ENCODE assay signal across 11 cellular contexts in the genomic region with DNA sequence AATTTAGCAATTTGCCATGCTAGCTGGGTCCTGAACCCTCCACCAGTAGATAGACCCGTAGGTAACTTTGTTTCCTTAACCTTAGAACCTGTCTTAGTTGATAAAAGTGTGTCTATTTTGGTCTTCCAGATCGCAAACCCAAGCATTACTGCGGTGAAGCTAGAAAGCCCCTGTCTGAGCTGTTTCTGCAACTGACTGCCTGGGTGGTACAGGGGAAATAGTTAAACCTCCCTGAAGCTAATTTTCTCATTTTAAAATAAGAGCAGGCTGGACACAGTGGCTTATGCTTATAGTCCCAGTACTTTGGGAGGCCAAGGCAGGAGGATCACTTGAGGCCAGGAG.
DNase-seq lines count a peak whose midpoint lies in the region; ATAC-seq and TF ChIP-seq lines count a peak whose summit lies in the region.
"Had no signal": no experiment of that assay in that cellular context is flagged by ENCODE, and none has a peak within 500 bp of the region (broad histone marks: within the 10 kb centered on the region; RNA-seq: fewer than 3 reads in every experiment).

No MANE protein-coding gene starts in this region.

- H3K4me1 Mint-ChIP-seq in activated T-cell treated with anti-CD3 and anti-CD28 coated beads, Interleukin-2, amount 50 U/mL, for 72 hours (ENCODE audit: low read depth): no peaks in the 10 kb centered on the region
- H3K4me1 Mint-ChIP-seq in stimulated activated naive CD8-positive, alpha-beta T cell treated with anti-CD3 and anti-CD28 coated beads, Interleukin-15, amount 100 ng/mL, for 72 hours: peaks cover 9% of the 10 kb centered on the region

- H3K9me3 ChIP-seq in neutrophil: no peaks in the 10 kb centered on the region

- ATAC-seq in GM18861 (IDR thresholded peaks at IDR 0.05; ENCODE audit: unreplicated experiment) (peak; percentile 56), GM21717 (IDR thresholded peaks at IDR 0.05; ENCODE audit: unreplicated experiment) (peak; percentile 65), HG03378 (IDR thresholded peaks at IDR 0.05; ENCODE audit: unreplicated experiment) (peak; percentile 72)
- ATAC-seq in activated T-cell treated with anti-CD3 and anti-CD28 coated beads, Interleukin-2, amount 50 U/mL, for 72 hours (replicated peaks in 1 of 2): no peak
- ATAC-seq in stimulated activated naive CD8-positive, alpha-beta T cell treated with anti-CD3 and anti-CD28 coated beads, Interleukin-15, amount 100 ng/mL, for 72 hours: no peak

- DNase-seq in DMS 273 (lab: John Stamatoyannopoulos, UW; ENCODE audit: unreplicated experiment) (no peak), H4 (ENCODE audit: low spot score) (no peak)
- no peak for DNase-seq in activated T-cell treated with anti-CD3 and anti-CD28 coated beads, Interleukin-2, amount 50 U/mL, for 72 hours
- no peak for DNase-seq in stimulated activated naive CD8-positive, alpha-beta T cell treated with anti-CD3 and anti-CD28 coated beads, Interleukin-15, amount 100 ng/mL, for 72 hours
- DNase-seq: COR-L47, NCI-H446 had no signal

- no peaks in the 10 kb centered on the region for H3K9me3 Mint-ChIP-seq in activated T-cell treated with anti-CD3 and anti-CD28 coated beads, Interleukin-2, amount 50 U/mL, for 72 hours
- no peaks in the 10 kb centered on the region for H3K9me3 Mint-ChIP-seq in stimulated activated naive CD8-positive, alpha-beta T cell treated with anti-CD3 and anti-CD28 coated beads, Interleukin-15, amount 100 ng/mL, for 72 hours

- H3K27me3 Mint-ChIP-seq in activated T-cell treated with anti-CD3 and anti-CD28 coated beads, Interleukin-2, amount 50 U/mL, for 72 hours (ENCODE audit: low read depth): peaks cover 8% of the 10 kb centered on the region
- H3K27me3 Mint-ChIP-seq in stimulated activated naive CD8-positive, alpha-beta T cell treated with anti-CD3 and anti-CD28 coated beads, Interleukin-15, amount 100 ng/mL, for 72 hours: peaks cover 23% of the 10 kb centered on the region

- no peak overlapping the region for H3K4me3 Mint-ChIP-seq in activated T-cell treated with anti-CD3 and anti-CD28 coated beads, Interleukin-2, amount 50 U/mL, for 72 hours
- no peak overlapping the region for H3K4me3 Mint-ChIP-seq in stimulated activated naive CD8-positive, alpha-beta T cell treated with anti-CD3 and anti-CD28 coated beads, Interleukin-15, amount 100 ng/mL, for 72 hours

- no peak for TF ChIP-seq CTCF in neutrophil (IDR thresholded peaks at IDR 0.05)

- H3K27me3 ChIP-seq in neutrophil: no peaks in the 10 kb centered on the region

- peak overlapping the region; percentile 95 for H3K27ac ChIP-seq in neutrophil

- no peaks in the 10 kb centered on the region for H3K36me3 Mint-ChIP-seq in activated T-cell treated with anti-CD3 and anti-CD28 coated beads, Interleukin-2, amount 50 U/mL, for 72 hours (ENCODE audit: insufficient read depth in 2 of 2)

- no peaks in the 10 kb centered on the region for H3K36me3 ChIP-seq in neutrophil

- peaks cover 81 to 82% of the 10 kb centered on the region in 2 experiments for H3K4me1 ChIP-seq in neutrophil (ENCODE audit: control insufficient read depth in 1 of 2, insufficient read depth in 1 of 2, low read depth in 1 of 2, low read length in 1 of 2)

- peak overlapping the region; percentile 48 for H3K4me3 ChIP-seq in neutrophil (ENCODE audit: low read depth in 1 of 2, low read length in 1 of 2)
- H3K4me3 ChIP-seq: K562 had no signal

- H3K27ac Mint-ChIP-seq in activated T-cell treated with anti-CD3 and anti-CD28 coated beads, Interleukin-2, amount 50 U/mL, for 72 hours: no peak overlapping the region
- H3K27ac Mint-ChIP-seq in stimulated activated naive CD8-positive, alpha-beta T cell treated with anti-CD3 and anti-CD28 coated beads, Interleukin-15, amount 100 ng/mL, for 72 hours: no peak overlapping the region

Comparison
In these comparisons a context has a peak if more than half of its experiments do, and no peak if none do; other contexts are left out.
1. ATAC-seq: peak in GM18861 (single experiment), GM21717 (single experiment) and HG03378 (single experiment); none in activated T-cell treated with anti-CD3 and anti-CD28 coated beads, Interleukin-2, amount 50 U/mL, for 72 hours (0 of 2) and stimulated activated naive CD8-positive, alpha-beta T cell treated with anti-CD3 and anti-CD28 coated beads, Interleukin-15, amount 100 ng/mL, for 72 hours (single experiment).